Comparison of ENCODE assay signal across 15 cellular contexts in genomic region chr17:2427910-2428309, GRCh38. TPM values are rescaled to one million over a fixed set of nuclear protein-coding genes. Genes with fewer than 3 reads are reported as not detected.
DNase-seq lines count a peak whose midpoint lies in the region; ATAC-seq and TF ChIP-seq lines count a peak whose summit lies in the region.
"Had no signal": no experiment of that assay in that cellular context is flagged by ENCODE, and none has a peak within 500 bp of the region (broad histone marks: within the 10 kb centered on the region; RNA-seq: fewer than 3 reads in every experiment).

No MANE protein-coding gene starts in this region.

- CTCF ChIA-PET in activated CD4-positive, alpha-beta memory T cell treated with anti-CD3 and anti-CD28 coated beads for 36 hours (lab: Charles Lee), result interaction anchor here (1.0 to 2.4 kb wide), 2 partner anchors 12 to 45 kb away, joined by 6 to 12 read pairs; no protein-coding TSS in a partner anchor
- CTCF ChIA-PET in activated CD4-positive, alpha-beta memory T cell treated with anti-CD3 and anti-CD28 coated beads, Interleukin-2, amount 10 ng/mL, durations not matched to agents 7 days and 5 days (lab: Charles Lee), result interaction anchor here (0.7 to 2.3 kb wide), 2 partner anchors 9 to 11 kb away, joined by 4 to 12 read pairs; no protein-coding TSS in a partner anchor
- CTCF ChIA-PET in Caco-2 (lab: Charles Lee), result interaction anchor here (1.0 to 1.4 kb wide), 2 partner anchors 12 to 45 kb away, joined by 3 to 5 read pairs; no protein-coding TSS in a partner anchor
- CTCF ChIA-PET in WTC11 (lab: Charles Lee), result interaction anchor here (0.6 to 2.0 kb wide), 3 partner anchors 12 to 46 kb away, joined by 3 to 7 read pairs (median 3); no protein-coding TSS in a partner anchor

- no TSS peak for BruUV-seq in Caco-2 (replicated peaks; lab: Mats Ljungman, UMichigan)

- DNase-seq in activated CD4-positive, alpha-beta memory T cell treated with anti-CD3 and anti-CD28 coated beads for 36 hours, result no peak
- no peak for DNase-seq in activated CD4-positive, alpha-beta memory T cell treated with anti-CD3 and anti-CD28 coated beads, Interleukin-2, amount 10 ng/mL, durations not matched to agents 7 days and 5 days
- no peak for DNase-seq in Caco-2
- no peak for DNase-seq in WTC11 (ENCODE audit: low spot score)
- no peak for DNase-seq in stimulated activated effector memory CD8-positive, alpha-beta T cell treated with anti-CD3 and anti-CD28 coated beads, Interleukin-12 subunit alpha, Interleukin-12 subunit beta, amount 100 ng/mL, for 72 hours (ENCODE audit: low spot score in 2 of 2)
- DNase-seq in midbrain (lab: John Stamatoyannopoulos, UW), result no peak
- no peak for DNase-seq in omental fat pad (ENCODE audit: low spot score)
- no peak for DNase-seq in HK-2 (ENCODE audit: unreplicated experiment)
- DNase-seq: CD8-positive, alpha-beta T cell; COR-L47; DND-41; GDM1; GM23248; H7 had no signal

- peak overlapping the region; percentile 31 for H3K27ac Mint-ChIP-seq in activated CD4-positive, alpha-beta memory T cell treated with anti-CD3 and anti-CD28 coated beads for 36 hours
- H3K27ac Mint-ChIP-seq in activated CD4-positive, alpha-beta memory T cell treated with anti-CD3 and anti-CD28 coated beads, Interleukin-2, amount 10 ng/mL, durations not matched to agents 7 days and 5 days, result no peak overlapping the region
- H3K27ac Mint-ChIP-seq in Caco-2 (ENCODE audit: unreplicated experiment) (peak overlapping the region; percentile 9), WTC11 (peak overlapping the region; percentile 46; the same call in 1 of the 2 replicates)
- H3K27ac Mint-ChIP-seq in stimulated activated effector memory CD8-positive, alpha-beta T cell treated with anti-CD3 and anti-CD28 coated beads, Interleukin-12 subunit alpha, Interleukin-12 subunit beta, amount 100 ng/mL, for 72 hours, result peak overlapping the region; percentile 78
- H3K27ac Mint-ChIP-seq: CD8-positive, alpha-beta T cell had no signal

- no peak for TF ChIP-seq CTCF in Caco-2 (IDR thresholded peaks at IDR 0.05; ENCODE audit: insufficient read depth in 1 of 2, low read depth in 1 of 2, low read length in 1 of 2, severe bottlenecking in 1 of 2, unreplicated experiment in 1 of 2)
- TF ChIP-seq CTCF in WTC11 (IDR thresholded peaks at IDR 0.05), result no peak
- no peak for TF ChIP-seq CTCF in omental fat pad (IDR thresholded peaks at IDR 0.05)

- no peak overlapping the region for H3K4me3 ChIP-seq in Caco-2 (ENCODE audit: low read depth, low read length)
- H3K4me3 ChIP-seq: GM23248 had no signal

- H3K4me3 Mint-ChIP-seq in activated CD4-positive, alpha-beta memory T cell treated with anti-CD3 and anti-CD28 coated beads for 36 hours, result no peak overlapping the region
- no peak overlapping the region for H3K4me3 Mint-ChIP-seq in activated CD4-positive, alpha-beta memory T cell treated with anti-CD3 and anti-CD28 coated beads, Interleukin-2, amount 10 ng/mL, durations not matched to agents 7 days and 5 days
- H3K4me3 Mint-ChIP-seq in Caco-2 (ENCODE audit: unreplicated experiment) (no peak overlapping the region), WTC11 (no peak overlapping the region)
- H3K4me3 Mint-ChIP-seq in stimulated activated effector memory CD8-positive, alpha-beta T cell treated with anti-CD3 and anti-CD28 coated beads, Interleukin-12 subunit alpha, Interleukin-12 subunit beta, amount 100 ng/mL, for 72 hours, result no peak overlapping the region
- H3K4me3 Mint-ChIP-seq: CD14-positive monocyte; CD8-positive, alpha-beta T cell had no signal

- intact Hi-C loops in activated CD4-positive, alpha-beta memory T cell treated with anti-CD3 and anti-CD28 coated beads for 36 hours (cut with micrococcal nuclease), result no loop called here
- intact Hi-C loops in Caco-2 (cut with micrococcal nuclease; ENCODE audit: unreplicated experiment), result no loop called here

- ATAC-seq in WTC11, result no peak
- no peak for ATAC-seq in stimulated activated effector memory CD8-positive, alpha-beta T cell treated with anti-CD3 and anti-CD28 coated beads, Interleukin-12 subunit alpha, Interleukin-12 subunit beta, amount 100 ng/mL, for 72 hours
- ATAC-seq in omental fat pad (ENCODE audit: low FRiP score), result no peak
- ATAC-seq: CD8-positive, alpha-beta T cell had no signal

- no peaks in the 10 kb centered on the region for H3K9me3 ChIP-seq in Caco-2

- peaks cover under 1% of the 10 kb centered on the region; the same call in 1 of the 2 replicates for H3K36me3 ChIP-seq in Caco-2 (ENCODE audit: control insufficient read depth, insufficient read depth, low read length)

- no peaks in the 10 kb centered on the region for H3K9me3 Mint-ChIP-seq in activated CD4-positive, alpha-beta memory T cell treated with anti-CD3 and anti-CD28 coated beads for 36 hours
- no peaks in the 10 kb centered on the region for H3K9me3 Mint-ChIP-seq in activated CD4-positive, alpha-beta memory T cell treated with anti-CD3 and anti-CD28 coated beads, Interleukin-2, amount 10 ng/mL, durations not matched to agents 7 days and 5 days
- H3K9me3 Mint-ChIP-seq in Caco-2 (ENCODE audit: unreplicated experiment) (no peaks in the 10 kb centered on the region), WTC11 (no peaks in the 10 kb centered on the region)
- H3K9me3 Mint-ChIP-seq in stimulated activated effector memory CD8-positive, alpha-beta T cell treated with anti-CD3 and anti-CD28 coated beads, Interleukin-12 subunit alpha, Interleukin-12 subunit beta, amount 100 ng/mL, for 72 hours, result no peaks in the 10 kb centered on the region
- H3K9me3 Mint-ChIP-seq: CD14-positive monocyte; CD8-positive, alpha-beta T cell had no signal

- H3K4me1 ChIP-seq in Caco-2, result no peaks in the 10 kb centered on the region

- H3K27me3 ChIP-seq in Caco-2 (replicated peaks; ENCODE audit: control insufficient read depth, insufficient read depth, low read length), result no peaks in the 10 kb centered on the region

- H3K27me3 Mint-ChIP-seq in activated CD4-positive, alpha-beta memory T cell treated with anti-CD3 and anti-CD28 coated beads for 36 hours, result no peaks in the 10 kb centered on the region
- H3K27me3 Mint-ChIP-seq in activated CD4-positive, alpha-beta memory T cell treated with anti-CD3 and anti-CD28 coated beads, Interleukin-2, amount 10 ng/mL, durations not matched to agents 7 days and 5 days, result no peaks in the 10 kb centered on the region
- H3K27me3 Mint-ChIP-seq in Caco-2 (ENCODE audit: insufficient read depth, unreplicated experiment) (no peaks in the 10 kb centered on the region), WTC11 (ENCODE audit: low read depth) (no peaks in the 10 kb centered on the region)

- H3K36me3 Mint-ChIP-seq in activated CD4-positive, alpha-beta memory T cell treated with anti-CD3 and anti-CD28 coated beads for 36 hours, result peaks cover 7% of the 10 kb centered on the region
- peaks cover 5% of the 10 kb centered on the region for H3K36me3 Mint-ChIP-seq in activated CD4-positive, alpha-beta memory T cell treated with anti-CD3 and anti-CD28 coated beads, Interleukin-2, amount 10 ng/mL, durations not matched to agents 7 days and 5 days (ENCODE audit: low read depth)
- H3K36me3 Mint-ChIP-seq in Caco-2 (ENCODE audit: insufficient read depth, unreplicated experiment) (peaks cover 55% of the 10 kb centered on the region), WTC11 (peaks cover 29% of the 10 kb centered on the region)
- peaks cover 49% of the 10 kb centered on the region for H3K36me3 Mint-ChIP-seq in stimulated activated effector memory CD8-positive, alpha-beta T cell treated with anti-CD3 and anti-CD28 coated beads, Interleukin-12 subunit alpha, Interleukin-12 subunit beta, amount 100 ng/mL, for 72 hours

- POLR2A ChIA-PET in activated CD4-positive, alpha-beta memory T cell treated with anti-CD3 and anti-CD28 coated beads for 36 hours (lab: Charles Lee), result no interaction called here
- POLR2A ChIA-PET in activated CD4-positive, alpha-beta memory T cell treated with anti-CD3 and anti-CD28 coated beads, Interleukin-2, amount 10 ng/mL, durations not matched to agents 7 days and 5 days (lab: Charles Lee), result no interaction called here
- POLR2A ChIA-PET in Caco-2 (lab: Charles Lee), result no interaction called here
- POLR2A ChIA-PET in WTC11 (lab: Charles Lee), result no interaction called here

- H3K4me1 Mint-ChIP-seq in activated CD4-positive, alpha-beta memory T cell treated with anti-CD3 and anti-CD28 coated beads for 36 hours (ENCODE audit: low read depth), result no peaks in the 10 kb centered on the region
- no peaks in the 10 kb centered on the region for H3K4me1 Mint-ChIP-seq in activated CD4-positive, alpha-beta memory T cell treated with anti-CD3 and anti-CD28 coated beads, Interleukin-2, amount 10 ng/mL, durations not matched to agents 7 days and 5 days
- H3K4me1 Mint-ChIP-seq in Caco-2 (ENCODE audit: low read depth, unreplicated experiment), result no peaks in the 10 kb centered on the region
- H3K4me1 Mint-ChIP-seq in WTC11, result no peaks in the 10 kb centered on the region
- no peaks in the 10 kb centered on the region for H3K4me1 Mint-ChIP-seq in stimulated activated effector memory CD8-positive, alpha-beta T cell treated with anti-CD3 and anti-CD28 coated beads, Interleukin-12 subunit alpha, Interleukin-12 subunit beta, amount 100 ng/mL, for 72 hours

TF ChIP-seq in WTC11, 78 proteins besides CTCF, POLR2A, EP300 and RAD21 (continues in another document):
- TF ChIP-seq ELF4 (CRISPR knock-in tag; IDR thresholded peaks at IDR 0.05; ENCODE audit: low read depth) (no peak), TEAD4 (CRISPR knock-in tag; IDR thresholded peaks at IDR 0.05) (no peak), ZNF416 (CRISPR knock-in tag; IDR thresholded peaks at IDR 0.05) (no peak), ZNF396 (CRISPR knock-in tag; IDR thresholded peaks at IDR 0.05; ENCODE audit: borderline replicate concordance) (no peak), SOX15 (CRISPR knock-in tag; IDR thresholded peaks at IDR 0.05) (no peak), HMGXB4 (CRISPR knock-in tag; IDR thresholded peaks at IDR 0.05) (no peak)

RNA-seq across cellular contexts. Expression of gene MNT, which starts 27.1 kb away (rescaled TPM):
- total RNA-seq in activated CD4-positive, alpha-beta memory T cell treated with anti-CD3 and anti-CD28 coated beads for 36 hours, result 10 to 100 TPM; 13.9 to 18.1 TPM
- total RNA-seq in activated CD4-positive, alpha-beta memory T cell treated with anti-CD3 and anti-CD28 coated beads, Interleukin-2, amount 10 ng/mL, durations not matched to agents 7 days and 5 days, result 10 to 100 TPM; 29.1 to 29.9 TPM
- 24.4 and 25.8 TPM in 2 replicates for total RNA-seq in Caco-2 (2022)
- 18.3 to 21.6 TPM (median 18.4 TPM) in 3 replicates for total RNA-seq in WTC11 (2021)
- 10 to 100 TPM; 11.9 to 23.2 (median 18.5) TPM for total RNA-seq in omental fat pad
